ENCODE assay signal across 1 cellular context in genomic region chr21:36861595-36861883, GRCh38.
A peak's percentile ranks its signal among the peaks of the same experiment; 100 is the strongest.
TF ChIP-seq lines count a peak whose summit lies in the region.

No MANE protein-coding gene starts in this region.

TF ChIP-seq in IMR-90, 13 proteins besides CTCF, POLR2A, EP300 and RAD21:
- TF ChIP-seq CEBPB (IDR thresholded peaks at IDR 0.05; ENCODE audit: low read depth, low read length): 0 out of 2 replicates have a peak, but pooled peaks have one; percentile 0
- TF ChIP-seq MXI1 (IDR thresholded peaks at IDR 0.05; ENCODE audit: borderline replicate concordance, low read depth, low read length): no peak
